10 cellular contexts compared by ENCODE assay signal in the genomic region with DNA sequence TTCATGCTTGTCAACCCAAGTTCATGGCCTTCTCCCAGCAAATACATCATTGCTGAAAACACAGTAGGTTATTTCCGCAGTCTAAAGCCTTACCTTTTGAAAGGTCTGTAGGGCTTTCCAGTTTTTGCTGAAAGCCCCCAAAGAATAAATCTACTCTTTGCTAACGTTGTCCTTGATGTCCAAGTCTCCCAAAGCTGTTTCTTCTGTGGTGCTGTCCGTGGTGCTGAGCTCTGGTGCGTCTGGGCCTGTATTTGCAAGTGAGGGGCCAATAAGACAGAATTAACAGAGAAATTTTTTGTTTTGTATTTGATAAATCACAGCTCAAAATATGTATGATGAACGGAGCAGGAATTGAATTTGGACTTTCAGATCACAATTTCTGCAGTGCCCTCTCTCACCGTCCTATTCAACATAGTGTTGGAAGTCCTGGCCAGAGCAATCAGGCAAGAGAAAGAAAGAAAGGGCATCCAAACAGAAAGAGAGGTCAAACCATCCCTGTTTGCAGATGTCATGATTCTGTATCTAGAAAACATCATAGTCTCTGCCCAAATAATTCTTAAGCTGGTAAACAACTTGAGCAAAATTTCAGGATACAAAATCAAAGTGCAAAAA. TPM values are rescaled to one million over a fixed set of nuclear protein-coding genes. Genes with fewer than 3 reads are reported as not detected.
DNase-seq lines count a peak whose midpoint lies in the region; TF ChIP-seq lines count a peak whose summit lies in the region.
"Had no signal": no experiment of that assay in that cellular context is flagged by ENCODE, and none has a peak within 500 bp of the region (broad histone marks: within the 10 kb centered on the region; RNA-seq: fewer than 3 reads in every experiment).

No MANE protein-coding gene starts in this region.

- no peak overlapping the region for H4K8ac ChIP-seq in mesendoderm (ENCODE audit: low read depth, low read length)

- no CpG with 5 or more reads among the region's 6 CpGs for WGBS in mesendoderm (ENCODE audit: extremely low coverage, insufficient coverage, low lambda C conversion rate)

- H3K27me3 ChIP-seq in mesendoderm (ENCODE audit: insufficient read depth, low read length, poor library complexity) = no peaks in the 10 kb centered on the region

- no peak overlapping the region for H3K23ac ChIP-seq in mesendoderm (ENCODE audit: low read length)

- no peak overlapping the region for H3K9ac ChIP-seq in mesendoderm (ENCODE audit: low read length)
- H3K9ac ChIP-seq: KMS-11 had no signal

- no peak overlapping the region for H3K27ac ChIP-seq in mesendoderm (ENCODE audit: low read depth, low read length)
- H3K27ac ChIP-seq: KMS-11 had no signal

- no peak overlapping the region for H3K18ac ChIP-seq in mesendoderm (ENCODE audit: low read length)

- H2BK5ac ChIP-seq in mesendoderm (ENCODE audit: low read length) = no peak overlapping the region

- no peak overlapping the region for H3K56ac ChIP-seq in mesendoderm (ENCODE audit: low read length)

- H4K5ac ChIP-seq in mesendoderm (ENCODE audit: low read length) = no peak overlapping the region

- H2BK120ac ChIP-seq in mesendoderm (ENCODE audit: low read depth, low read length) = no peak overlapping the region

- H3K4me1 ChIP-seq in mesendoderm (ENCODE audit: control insufficient read depth, low read depth, low read length) = no peaks in the 10 kb centered on the region

- no peaks in the 10 kb centered on the region for H3K79me1 ChIP-seq in mesendoderm (ENCODE audit: low read length)

- H3K4me3 ChIP-seq in astrocyte of the spinal cord (ENCODE audit: low read depth, low read length) (no peak overlapping the region), mesendoderm (ENCODE audit: low read length) (no peak overlapping the region)

- H3K4ac ChIP-seq in mesendoderm (ENCODE audit: low read depth, low read length) = no peak overlapping the region

- in situ Hi-C loops in astrocyte of the spinal cord (cut with HindIII; ENCODE audit: low sequenced_read_pairs) = no loop called here
- in situ Hi-C loops in GM13976 (cut with MboI; ENCODE audit: low sequenced_read_pairs, unreplicated experiment) = no loop called here

- H3K36me3 ChIP-seq in mesendoderm (ENCODE audit: control insufficient read depth, insufficient read depth, low read length) = no peaks in the 10 kb centered on the region

- no peak for TF ChIP-seq CTCF in astrocyte of the spinal cord (IDR thresholded peaks at IDR 0.05; ENCODE audit: low read depth, low read length)
- TF ChIP-seq CTCF in GM13976 (IDR thresholded peaks at IDR 0.05; ENCODE audit: borderline replicate concordance, control extremely low read depth, extremely low read depth, insufficient read depth, missing control alignments) = no peak

- DNase-seq in ELR (ENCODE audit: low read depth) (peak; percentile 15), M059J (ENCODE audit: low read depth) (peak; percentile 22), astrocyte of the spinal cord (ENCODE audit: low read depth, low spot score) (peak; percentile 14), mesendoderm (peak; percentile 40), GM13976 (ENCODE audit: low spot score) (no peak), superior temporal gyrus (ENCODE audit: extremely low spot score) (no peak)
- DNase-seq in activated effector memory CD4-positive, alpha-beta T cell treated with anti-CD3 and anti-CD28 coated beads, Interleukin-2, amount 50 U/mL, for 16 hours = no peak
- no peak for DNase-seq in activated CD4-positive, CD25-positive, alpha-beta regulatory T cell treated with anti-CD3 and anti-CD28 coated beads, Interleukin-2, amount 50 U/mL, for 72 hours

- H3K4me2 ChIP-seq in mesendoderm (ENCODE audit: low read length) = no peak overlapping the region
- H3K4me2 ChIP-seq: KMS-11 had no signal

- no peaks in the 10 kb centered on the region for H3K79me2 ChIP-seq in mesendoderm (ENCODE audit: control insufficient read depth, insufficient read depth, low read length)

- no peak overlapping the region for H2AK5ac ChIP-seq in mesendoderm (ENCODE audit: low read length)

- H2BK15ac ChIP-seq in mesendoderm (replicated peaks; ENCODE audit: low read depth) = no peak overlapping the region

RNA-seq across cellular contexts. Expression of a gene that starts 9.8 kb away (rescaled TPM):
- total RNA-seq in M059J (2014; rRNA removed; shearing (Covaris generic)) = not detected in 2 replicates
- not detected for polyA plus RNA-seq in mesendoderm (2013, experiment 1 of 2)
- not detected for polyA plus RNA-seq in mesendoderm (2013, experiment 2 of 2)
- total RNA-seq: Daoy had no signal

RNA-seq across cellular contexts. Expression of a gene that starts 43.6 kb away (rescaled TPM):
- not detected in 2 replicates for total RNA-seq in M059J (2014; rRNA removed; shearing (Covaris generic))
- polyA plus RNA-seq in mesendoderm (2013, experiment 1 of 2) = not detected
- polyA plus RNA-seq in mesendoderm (2013, experiment 2 of 2) = not detected
- total RNA-seq: Daoy had no signal

RNA-seq across cellular contexts. Expression of a gene that starts 58.4 kb away (rescaled TPM):
- not detected in 2 replicates for total RNA-seq in M059J (2014; rRNA removed; shearing (Covaris generic))
- 0.15 TPM for polyA plus RNA-seq in mesendoderm (2013, experiment 1 of 2)
- polyA plus RNA-seq in mesendoderm (2013, experiment 2 of 2) = 0.06 TPM
- total RNA-seq: Daoy had no signal

Comparison
In these comparisons a context has a peak if more than half of its experiments do, and no peak if none do; other contexts are left out.
1. DNase-seq: peak in ELR (single experiment), M059J (single experiment), astrocyte of the spinal cord (single experiment) and mesendoderm (single experiment); none in GM13976 (single experiment), activated effector memory CD4-positive, alpha-beta T cell treated with anti-CD3 and anti-CD28 coated beads, Interleukin-2, amount 50 U/mL, for 16 hours (single experiment), activated CD4-positive, CD25-positive, alpha-beta regulatory T cell treated with anti-CD3 and anti-CD28 coated beads, Interleukin-2, amount 50 U/mL, for 72 hours (single experiment) and superior temporal gyrus (single experiment).